In genomic region chr12:57377103-57377840, GRCh38 we compare ENCODE assay signal across 37 cellular contexts. TPM values are rescaled to one million over a fixed set of nuclear protein-coding genes. Genes with fewer than 3 reads are reported as not detected.
A peak's percentile ranks its signal among the peaks of the same experiment; 100 is the strongest.
DNase-seq lines count a peak whose midpoint lies in the region; ATAC-seq, FAIRE-seq and TF ChIP-seq lines count a peak whose summit lies in the region.
"Had no signal": no experiment of that assay in that cellular context is flagged by ENCODE, and none has a peak within 500 bp of the region (broad histone marks: within the 10 kb centered on the region; RNA-seq: fewer than 3 reads in every experiment).

No MANE protein-coding gene starts in this region.

- dilution Hi-C loops in keratinocyte (cut with MboI; ENCODE audit: extremely low pct_ligation_motif_present, low sequenced_read_pairs) = no loop called here

- no peak overlapping the region for H3K4me3 Mint-ChIP-seq in naive thymus-derived CD4-positive, alpha-beta T cell
- H3K4me3 Mint-ChIP-seq: activated T-cell treated with anti-CD3 and anti-CD28 coated beads, Interleukin-2, amount 50 U/mL, for 4 hours; CD14-positive monocyte; immature natural killer cell; stimulated activated effector memory CD8-positive, alpha-beta T cell treated with anti-CD3 and anti-CD28 coated beads, Interleukin-12 subunit alpha, Interleukin-12 subunit beta, amount 100 ng/mL, for 72 hours had no signal

- no peak overlapping the region for H3K4me3 ChIP-seq in HEK293 (ENCODE audit: low read depth, low read length)
- no peak overlapping the region for H3K4me3 ChIP-seq in bronchial epithelial cell (ENCODE audit: low read depth, low read length)
- H3K4me3 ChIP-seq in keratinocyte (ENCODE audit: control insufficient read depth in 2 of 3, extremely low read depth in 1 of 3, insufficient read depth in 2 of 3, low read depth in 1 of 3, low read length in 3 of 3) = no peak overlapping the region
- no peak overlapping the region for H3K4me3 ChIP-seq in naive thymus-derived CD4-positive, alpha-beta T cell (ENCODE audit: low read length)
- H3K4me3 ChIP-seq: gastrocnemius medialis, left lung, SJCRH30, upper lobe of left lung had no signal

- H3K9me3 Mint-ChIP-seq in naive thymus-derived CD4-positive, alpha-beta T cell = no peaks in the 10 kb centered on the region
- H3K9me3 Mint-ChIP-seq: activated T-cell treated with anti-CD3 and anti-CD28 coated beads, Interleukin-2, amount 50 U/mL, for 4 hours; CD14-positive monocyte; immature natural killer cell; stimulated activated effector memory CD8-positive, alpha-beta T cell treated with anti-CD3 and anti-CD28 coated beads, Interleukin-12 subunit alpha, Interleukin-12 subunit beta, amount 100 ng/mL, for 72 hours had no signal

- POLR2A ChIA-PET in HEK293 (lab: Yijun Ruan, JAX) = no interaction called here
- POLR2A ChIA-PET in naive thymus-derived CD4-positive, alpha-beta T cell (lab: Charles Lee) = no interaction called here

- intact Hi-C loops in naive thymus-derived CD4-positive, alpha-beta T cell (cut with micrococcal nuclease) = no loop called here

- no peaks in the 10 kb centered on the region for H4K20me1 ChIP-seq in keratinocyte (ENCODE audit: control insufficient read depth, extremely low read depth, insufficient read depth, low read length)

- H3K4me1 ChIP-seq in HEK293 (ENCODE audit: control insufficient read depth, insufficient read depth, low read length) (no peaks in the 10 kb centered on the region), keratinocyte (ENCODE audit: control insufficient read depth, extremely low read depth, insufficient read depth, low read length) (peaks cover 10% of the 10 kb centered on the region)
- no peaks in the 10 kb centered on the region for H3K4me1 ChIP-seq in naive thymus-derived CD4-positive, alpha-beta T cell (ENCODE audit: control insufficient read depth in 2 of 2, insufficient read depth in 2 of 2, low read length in 2 of 2)
- H3K4me1 ChIP-seq: SJCRH30, upper lobe of left lung had no signal

- no peaks in the 10 kb centered on the region for H3K9me1 ChIP-seq in keratinocyte (ENCODE audit: control insufficient read depth, extremely low read depth, insufficient read depth, low read length)

- H3K79me2 ChIP-seq in keratinocyte (ENCODE audit: control insufficient read depth, insufficient read depth, low read length) = no peaks in the 10 kb centered on the region

- H3K36me3 ChIP-seq in HEK293 (ENCODE audit: control insufficient read depth in 2 of 2, insufficient read depth in 1 of 2, low read length in 2 of 2) (peaks cover 0 to 4% of the 10 kb centered on the region in 2 experiments; a peak in 2 of 3 replicates), bronchial epithelial cell (ENCODE audit: control insufficient read depth, insufficient read depth, low read length) (peaks cover 2% of the 10 kb centered on the region), keratinocyte (ENCODE audit: control insufficient read depth in 2 of 2, extremely low read depth in 1 of 2, insufficient read depth in 2 of 2, low read length in 2 of 2) (peaks cover 0 to 2% of the 10 kb centered on the region in 2 experiments)
- peaks cover 0 to 5% (median 0%) of the 10 kb centered on the region in 3 experiments for H3K36me3 ChIP-seq in naive thymus-derived CD4-positive, alpha-beta T cell (ENCODE audit: control insufficient read depth in 2 of 3, insufficient read depth in 3 of 3, low read length in 3 of 3)
- H3K36me3 ChIP-seq: gastrocnemius medialis, left lung had no signal

- CTCF ChIA-PET in HEK293 (lab: Yijun Ruan, JAX) = no interaction called here
- CTCF ChIA-PET in naive thymus-derived CD4-positive, alpha-beta T cell (lab: Charles Lee) = interaction anchor here (0.7 kb wide), 1 partner anchor 948 kb away, joined by 3 read pairs; no protein-coding TSS in a partner anchor

- H3K9me3 ChIP-seq in HEK293 (ENCODE audit: control insufficient read depth, insufficient read depth, low read depth, low read length) (no peaks in the 10 kb centered on the region), keratinocyte (ENCODE audit: control insufficient read depth, low read depth, low read length) (no peaks in the 10 kb centered on the region)
- no peaks in the 10 kb centered on the region for H3K9me3 ChIP-seq in naive thymus-derived CD4-positive, alpha-beta T cell (ENCODE audit: control insufficient read depth in 2 of 3, low read length in 3 of 3)
- H3K9me3 ChIP-seq: gastrocnemius medialis, left lung, neutrophil, SJCRH30, upper lobe of left lung had no signal

- peak; percentile 92 for DNase-seq in OCI-M1 (lab: John Stamatoyannopoulos, UW)
- DNase-seq in bronchial epithelial cell (ENCODE audit: low read depth) = peak; percentile 30
- no peak for DNase-seq in keratinocyte (ENCODE audit: low read depth, low spot score)
- no peak for DNase-seq in hypothalamus (lab: John Stamatoyannopoulos, UW)
- no peak for DNase-seq in naive thymus-derived CD4-positive, alpha-beta T cell
- DNase-seq: activated CD4-positive, alpha-beta T cell treated with anti-CD3 and anti-CD28 coated beads for 4 hours; activated naive CD4-positive, alpha-beta T cell treated with Interleukin-2 at 50 U/mL for 16 hours; activated T-cell treated with anti-CD3 and anti-CD28 coated beads, Interleukin-2, amount 50 U/mL, for 4 hours; amygdala; effector CD4-positive, alpha-beta T cell; EL; gastrocnemius medialis; GOT3; hippocampal formation; immature natural killer cell; IMR-90; left lung; mesenchymal stem cell; NCI-H1105; NCI-H1930; NCI-H526 treated with DMSO at 0.1 percent for 48 hours; SJCRH30; stimulated activated CD4-positive, alpha-beta T cell treated with anti-CD3 and anti-CD28 coated beads, Interleukin-12 subunit alpha, Interleukin-12 subunit beta, amount 100 ng/mL, for 4 hours; stimulated activated CD4-positive, alpha-beta T cell treated with anti-CD3 and anti-CD28 coated beads, Interleukin-4, amount 100 ng/mL, for 24 hours; upper lobe of left lung had no signal

- ATAC-seq in naive thymus-derived CD4-positive, alpha-beta T cell = no peak
- ATAC-seq in GM18502 (IDR thresholded peaks at IDR 0.05; ENCODE audit: poor library complexity, unreplicated experiment) = no peak
- ATAC-seq: activated T-cell treated with anti-CD3 and anti-CD28 coated beads, Interleukin-2, amount 50 U/mL, for 4 hours; gastrocnemius medialis; left lung; sciatic nerve; stimulated activated effector memory CD8-positive, alpha-beta T cell treated with anti-CD3 and anti-CD28 coated beads, Interleukin-12 subunit alpha, Interleukin-12 subunit beta, amount 100 ng/mL, for 72 hours had no signal

- H3K4me2 ChIP-seq in keratinocyte (ENCODE audit: control insufficient read depth, extremely low read depth, insufficient read depth, low read depth, low read length) = no peak overlapping the region

- peaks cover 3 to 45% (median 8%) of the 10 kb centered on the region in 5 donors for H3K36me3 Mint-ChIP-seq in naive thymus-derived CD4-positive, alpha-beta T cell

- FAIRE-seq in bronchial epithelial cell (lab: Jason Lieb, UNC) = no peak
- no peak for FAIRE-seq in keratinocyte (lab: Jason Lieb, UNC)
- FAIRE-seq: colon, GM12891, TTC549 had no signal

- no peaks in the 10 kb centered on the region for H3K27me3 Mint-ChIP-seq in naive thymus-derived CD4-positive, alpha-beta T cell
- H3K27me3 Mint-ChIP-seq: progenitor cell of endocrine pancreas had no signal

- H2AFZ ChIP-seq in keratinocyte (ENCODE audit: control insufficient read depth, low read length) = no peak overlapping the region

- no peaks in the 10 kb centered on the region for H3K27me3 ChIP-seq in bronchial epithelial cell (ENCODE audit: control insufficient read depth, insufficient read depth, low read length)
- H3K27me3 ChIP-seq in keratinocyte (ENCODE audit: control insufficient read depth, extremely low read depth, insufficient read depth, low read length) = no peaks in the 10 kb centered on the region
- no peaks in the 10 kb centered on the region for H3K27me3 ChIP-seq in naive thymus-derived CD4-positive, alpha-beta T cell (ENCODE audit: control insufficient read depth in 2 of 2, insufficient read depth in 2 of 2, low read length in 2 of 2)
- H3K27me3 ChIP-seq: gastrocnemius medialis, left lung, neutrophil, SJCRH30, upper lobe of left lung had no signal

- TF ChIP-seq CTCF in HEK293 (tag by site-specific recombination; IDR thresholded peaks at IDR 0.05) (no peak), bronchial epithelial cell (IDR thresholded peaks at IDR 0.05; ENCODE audit: insufficient read depth, low read length, severe bottlenecking) (no peak), keratinocyte (optimal IDR thresholded peaks at IDR 0.05 in 1 of 3, IDR thresholded peaks at IDR 0.05 in 1 of 3, conservative IDR thresholded peaks at IDR 0.05 in 1 of 3; ENCODE audit: extremely low read depth in 1 of 3, insufficient read depth in 2 of 3, low read length in 3 of 3) (no peak)

- peaks cover 9 to 36% (median 31%) of the 10 kb centered on the region in 7 donors for H3K4me1 Mint-ChIP-seq in naive thymus-derived CD4-positive, alpha-beta T cell

- H3K27ac Mint-ChIP-seq in naive thymus-derived CD4-positive, alpha-beta T cell = no peak overlapping the region
- H3K27ac Mint-ChIP-seq: immature natural killer cell, progenitor cell of endocrine pancreas had no signal

- H3K27ac ChIP-seq in HEK293 (ENCODE audit: extremely low read depth, low read depth, low read length) (no peak overlapping the region), keratinocyte (ENCODE audit: control insufficient read depth, insufficient read depth, low read length) (peak overlapping the region; percentile 18)
- no peak overlapping the region for H3K27ac ChIP-seq in naive thymus-derived CD4-positive, alpha-beta T cell (ENCODE audit: low read depth, low read length)
- H3K27ac ChIP-seq: gastrocnemius medialis, left lung, neutrophil, SJCRH30, upper lobe of left lung had no signal

- H3K9ac ChIP-seq in keratinocyte (ENCODE audit: control insufficient read depth, extremely low read depth, insufficient read depth, low read length) = no peak overlapping the region

RNA-seq across cellular contexts. Expression of gene R3HDM2, which starts 53.6 kb away (rescaled TPM):
- 5.5 and 6.4 TPM in 2 replicates for total RNA-seq in bronchial epithelial cell
- 8.1 to 13.4 TPM (median 11.1 TPM) in 3 replicates for polyA plus RNA-seq in keratinocyte
- 44.9 TPM for polyA plus RNA-seq in keratinocyte (2011; ENCODE audit: low read depth)
- polyA plus RNA-seq in keratinocyte (2011; cell fraction: cytosol; rRNA removed) = 10.0 and 11.3 TPM in 2 replicates
- 26.4 and 29.7 TPM in 2 replicates for polyA plus RNA-seq in keratinocyte (2011; cell fraction: nucleus; rRNA removed)
- polyA plus RNA-seq in keratinocyte (2012; ENCODE audit: low replicate concordance) = 12.0 and 16.2 TPM in 2 replicates
- polyA minus RNA-seq in keratinocyte = 8.8 to 52.5 TPM (median 15.2 TPM) in 3 replicates
- polyA minus RNA-seq in keratinocyte (2011; cell fraction: cytosol; rRNA and poly(A)+ RNA removed) = 12.3 TPM
- polyA minus RNA-seq in keratinocyte (2011; cell fraction: nucleus; rRNA and poly(A)+ RNA removed) = 10.1 and 28.3 TPM in 2 replicates
- total RNA-seq in naive thymus-derived CD4-positive, alpha-beta T cell = 100 to 1,000 TPM in 4 of 5 experiments, 10 to 100 TPM in 1; 74.9 to 145 (median 120) TPM
- polyA plus RNA-seq in naive thymus-derived CD4-positive, alpha-beta T cell = 10 to 100 TPM; 13.7 to 25.8 TPM

RNA-seq across cellular contexts. Expression of gene INHBC, which starts 57.3 kb away (rescaled TPM):
- total RNA-seq in bronchial epithelial cell = not detected in 2 replicates
- 0.04 TPM in 1 of 3 replicates, not detected in the others for polyA plus RNA-seq in keratinocyte
- not detected for polyA plus RNA-seq in keratinocyte (2011; ENCODE audit: low read depth)
- 0.04 TPM in 1 of 2 replicates, not detected in the other for polyA plus RNA-seq in keratinocyte (2011; cell fraction: cytosol; rRNA removed)
- not detected in 2 replicates for polyA plus RNA-seq in keratinocyte (2011; cell fraction: nucleus; rRNA removed)
- not detected in 2 replicates for polyA plus RNA-seq in keratinocyte (2012; ENCODE audit: low replicate concordance)
- not detected in 3 replicates for polyA minus RNA-seq in keratinocyte
- not detected for polyA minus RNA-seq in keratinocyte (2011; cell fraction: cytosol; rRNA and poly(A)+ RNA removed)
- not detected in 2 replicates for polyA minus RNA-seq in keratinocyte (2011; cell fraction: nucleus; rRNA and poly(A)+ RNA removed)
- total RNA-seq in naive thymus-derived CD4-positive, alpha-beta T cell = under 1 TPM in 1 of 5 experiments, not detected in 4; 0.16 TPM
- polyA plus RNA-seq in naive thymus-derived CD4-positive, alpha-beta T cell = not detected
- total RNA-seq: IMR-90, left lung, myocyte, progenitor cell of endocrine pancreas, sciatic nerve, subcutaneous adipose tissue, upper lobe of left lung had no signal
- polyA plus RNA-seq: CD14-positive monocyte had no signal

Comparison
In these comparisons a context has a peak if more than half of its experiments do, and no peak if none do; other contexts are left out.
1. DNase-seq: peak in OCI-M1 (single experiment) and bronchial epithelial cell (single experiment); none in keratinocyte (single experiment), hypothalamus (0 of 51) and naive thymus-derived CD4-positive, alpha-beta T cell (0 of 9).
2. RNA of gene R3HDM2, which starts 53.6 kb away (total RNA-seq): 74.9 to 145 TPM in naive thymus-derived CD4-positive, alpha-beta T cell; 5.5 to 6.4 TPM in bronchial epithelial cell; every median in the first group is over 10 times any median in the second.